ENCODE assay signal across 8 cellular contexts in the genomic region with DNA sequence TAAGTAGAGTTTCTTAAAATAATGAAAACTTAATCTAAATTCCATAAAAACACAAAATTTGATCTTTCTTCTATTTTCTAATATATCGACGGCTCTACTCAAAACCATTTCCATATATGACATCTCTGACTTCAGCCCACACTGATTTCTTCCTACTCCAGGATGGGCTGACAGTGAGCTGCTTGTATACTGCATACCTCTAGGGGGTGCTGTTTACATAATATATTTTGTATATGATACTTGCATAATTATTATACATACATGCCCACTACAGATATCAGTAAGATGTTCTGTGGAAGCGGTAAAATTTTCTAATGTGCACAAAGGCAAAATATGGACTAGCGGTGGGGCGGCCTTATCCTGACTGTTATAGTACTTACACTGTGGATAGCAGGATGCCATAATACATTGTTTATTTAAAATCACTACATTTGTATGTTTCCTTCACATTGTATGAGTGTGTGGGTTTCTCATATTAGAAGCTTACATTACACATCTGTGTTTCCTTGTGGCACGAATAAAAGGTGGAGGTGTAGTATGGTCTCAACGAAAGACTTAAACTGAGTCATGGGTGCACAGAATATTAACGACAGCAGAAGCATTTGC.
DNase-seq lines count a peak whose midpoint lies in the region; ATAC-seq and TF ChIP-seq lines count a peak whose summit lies in the region.

No MANE protein-coding gene starts in this region.

- no peak overlapping the region for H2AFZ ChIP-seq in PC-3 (ENCODE audit: low read length)

- H3K27ac ChIP-seq in PC-3 (ENCODE audit: low read length), result no peak overlapping the region

- H3K4me3 Mint-ChIP-seq in stimulated activated memory B cell treated with anti-CD40 and anti-IgM and Interleukin-4, amounts not matched to agents 10 μg/mL and 1 μg/mL and 100 μg/mL, for 72 hours, result no peak overlapping the region

- H3K79me2 ChIP-seq in PC-3 (ENCODE audit: low read length), result no peaks in the 10 kb centered on the region

- no peaks in the 10 kb centered on the region for H3K36me3 ChIP-seq in PC-3 (ENCODE audit: low read depth, low read length)

- no peaks in the 10 kb centered on the region for H3K27me3 ChIP-seq in PC-3 (ENCODE audit: low read length)

- H3K4me1 ChIP-seq in PC-3 (ENCODE audit: insufficient read depth, low read length), result no peaks in the 10 kb centered on the region

- H3K36me3 Mint-ChIP-seq in stimulated activated memory B cell treated with anti-CD40 and anti-IgM and Interleukin-4, amounts not matched to agents 10 μg/mL and 1 μg/mL and 100 μg/mL, for 72 hours, result no peaks in the 10 kb centered on the region

- H3K9ac ChIP-seq in PC-3 (ENCODE audit: low read length), result no peak overlapping the region

- ATAC-seq in GM21526 (IDR thresholded peaks at IDR 0.05; ENCODE audit: low FRiP score, unreplicated experiment) (peak; percentile 93), PC-3 (peak; percentile 92)
- ATAC-seq in stimulated activated memory B cell treated with anti-CD40 and anti-IgM and Interleukin-4, amounts not matched to agents 10 μg/mL and 1 μg/mL and 100 μg/mL, for 72 hours, result peak; percentile 48

- no TSS peak for BruUV-seq in PC-3 (replicated peaks; lab: Mats Ljungman, UMichigan)

- H3K4me3 ChIP-seq in PC-3 (ENCODE audit: low read length), result no peak overlapping the region
- no peak overlapping the region for H3K4me3 ChIP-seq in epithelial cell of proximal tubule (ENCODE audit: low read depth, low read length)

- no peaks in the 10 kb centered on the region for H3K9me3 ChIP-seq in PC-3 (ENCODE audit: low read length)

- TF ChIP-seq CTCF in PC-3 (conservative IDR thresholded peaks at IDR 0.05; ENCODE audit: low read depth, low read length) (peak; percentile 93), epithelial cell of proximal tubule (conservative IDR thresholded peaks at IDR 0.05; ENCODE audit: low read depth, low read length) (peak; percentile 75)

- no peaks in the 10 kb centered on the region for H3K4me1 Mint-ChIP-seq in stimulated activated memory B cell treated with anti-CD40 and anti-IgM and Interleukin-4, amounts not matched to agents 10 μg/mL and 1 μg/mL and 100 μg/mL, for 72 hours

- H3K4me2 ChIP-seq in PC-3 (ENCODE audit: low read length), result no peak overlapping the region

- intact Hi-C loops in PC-3 (cut with micrococcal nuclease), result loop anchor here (2.0 kb wide), 2 partner anchors 76 to 186 kb away; no protein-coding TSS in a partner anchor

- DNase-seq in GM03348 (ENCODE audit: low spot score) (peak; percentile 43), HS-5 (ENCODE audit: low read depth) (peak; percentile 13), PC-3 (peak; percentile 73), epithelial cell of proximal tubule (ENCODE audit: low read depth) (no peak)
- no peak for DNase-seq in activated CD8-positive, alpha-beta memory T cell treated with anti-CD3 and anti-CD28 coated beads for 24 hours
- no peak for DNase-seq in activated CD4-positive, alpha-beta T cell treated with anti-CD3 and anti-CD28 coated beads for 1 hour

- CTCF ChIA-PET in PC-3 (lab: Charles Lee), result interaction anchor here (0.5 to 0.7 kb wide), 3 partner anchors 21 to 632 kb away, joined by 3 to 4 read pairs (median 3); no protein-coding TSS in a partner anchor

- no peaks in the 10 kb centered on the region for H3K9me3 Mint-ChIP-seq in stimulated activated memory B cell treated with anti-CD40 and anti-IgM and Interleukin-4, amounts not matched to agents 10 μg/mL and 1 μg/mL and 100 μg/mL, for 72 hours

- no peaks in the 10 kb centered on the region for H3F3A ChIP-seq in PC-3 (ENCODE audit: low read length, unreplicated experiment)

- H3K9me2 ChIP-seq in PC-3 (replicated peaks; ENCODE audit: low read length), result no peaks in the 10 kb centered on the region

- H3K27me3 Mint-ChIP-seq in stimulated activated memory B cell treated with anti-CD40 and anti-IgM and Interleukin-4, amounts not matched to agents 10 μg/mL and 1 μg/mL and 100 μg/mL, for 72 hours, result no peaks in the 10 kb centered on the region

- no peaks in the 10 kb centered on the region for H4K20me1 ChIP-seq in PC-3 (ENCODE audit: low read length)

- no peak overlapping the region for H3K27ac Mint-ChIP-seq in stimulated activated memory B cell treated with anti-CD40 and anti-IgM and Interleukin-4, amounts not matched to agents 10 μg/mL and 1 μg/mL and 100 μg/mL, for 72 hours

- POLR2A ChIA-PET in PC-3 (lab: Charles Lee; ENCODE audit: unreplicated experiment), result no interaction called here

Comparison
In these comparisons a context has a peak if more than half of its experiments do, and no peak if none do; other contexts are left out.
1. DNase-seq: peak in GM03348 (single experiment), HS-5 (single experiment) and PC-3 (single experiment); none in epithelial cell of proximal tubule (single experiment), activated CD8-positive, alpha-beta memory T cell treated with anti-CD3 and anti-CD28 coated beads for 24 hours (single experiment) and activated CD4-positive, alpha-beta T cell treated with anti-CD3 and anti-CD28 coated beads for 1 hour (single experiment).
2. Peak in every context shown above with its lines, with median percentiles within 50 percentile points of each other: ATAC-seq.